Comparison of ENCODE assay signal across 9 cellular contexts in the genomic region with DNA sequence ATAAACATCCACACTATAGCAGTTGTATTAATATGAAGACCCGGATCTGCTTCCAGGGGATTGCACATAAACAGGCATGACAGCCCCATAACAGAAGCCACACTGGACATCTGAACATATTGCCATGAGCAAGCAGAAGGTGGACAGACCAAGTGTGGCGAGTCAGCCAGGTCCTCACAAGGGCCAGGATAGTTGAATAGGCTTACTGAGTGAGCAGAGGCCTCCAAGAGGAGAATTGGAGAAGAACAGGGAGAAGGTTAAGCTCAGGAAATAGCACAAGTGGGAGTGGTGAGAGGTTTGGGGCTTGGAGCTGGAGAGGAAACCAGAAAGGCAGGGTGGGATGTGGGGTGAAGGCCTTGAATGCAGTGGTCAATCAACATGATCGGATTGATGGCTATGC. TPM values are rescaled to one million over a fixed set of nuclear protein-coding genes. Genes with fewer than 3 reads are reported as not detected.
A peak's percentile ranks its signal among the peaks of the same experiment; 100 is the strongest.
DNase-seq lines count a peak whose midpoint lies in the region; ATAC-seq, FAIRE-seq and TF ChIP-seq lines count a peak whose summit lies in the region.
"Had no signal": no experiment of that assay in that cellular context is flagged by ENCODE, and none has a peak within 500 bp of the region (broad histone marks: within the 10 kb centered on the region; RNA-seq: fewer than 3 reads in every experiment).

No MANE protein-coding gene starts in this region.

- ATAC-seq in sciatic nerve = no peak
- no peak for ATAC-seq in left cardiac atrium

- DNase-seq in NCI-H526 (lab: John Stamatoyannopoulos, UW) (peak; percentile 30 to 46), NCI-H526 treated with DMSO at 0.1 percent for 48 hours (lab: John Stamatoyannopoulos, UW) (no peak), NCI-H69 (lab: John Stamatoyannopoulos, UW) (peak; percentile 38), choroid plexus epithelial cell (ENCODE audit: low read depth) (peak; percentile 55), sciatic nerve (ENCODE audit: low spot score) (peak; percentile 15), vagina (ENCODE audit: extremely low spot score in 2 of 2) (no peak), left cardiac atrium (no peak), GM12891 (ENCODE audit: insufficient read length, low spot score) (no peak)

- TF ChIP-seq POLR2A in vagina (IDR thresholded peaks at IDR 0.05) (no peak), GM12891 (IDR thresholded peaks at IDR 0.05; ENCODE audit: low read depth, low read length) (no peak)

- no peak overlapping the region for H3K4me3 ChIP-seq in choroid plexus epithelial cell (ENCODE audit: low read depth, low read length)
- H3K4me3 ChIP-seq in vagina = no peak overlapping the region

- peaks cover 3 to 18% of the 10 kb centered on the region in 2 donors for H3K36me3 ChIP-seq in vagina

- no peak for FAIRE-seq in GM12891 (lab: Jason Lieb, UNC)
- FAIRE-seq: astrocyte had no signal

- H3K4me1 ChIP-seq in vagina = no peaks in the 10 kb centered on the region

- no peak overlapping the region for H3K27ac ChIP-seq in vagina

- no peaks in the 10 kb centered on the region for H3K27me3 ChIP-seq in vagina

- TF ChIP-seq CTCF in choroid plexus epithelial cell (conservative IDR thresholded peaks at IDR 0.05; ENCODE audit: low read depth, low read length) (peak; percentile 31), vagina (IDR thresholded peaks at IDR 0.05) (no peak)

- H3K9me3 ChIP-seq in vagina = no peaks in the 10 kb centered on the region

- intact Hi-C loops in sciatic nerve (cut with DNase I) (no loop called here), vagina (cut with DNase I) (no loop called here), left cardiac atrium (cut with DNase I) (no loop called here)

TF ChIP-seq in GM12891, 5 proteins besides CTCF, POLR2A, EP300 and RAD21:
- TF ChIP-seq SPI1 (IDR thresholded peaks at IDR 0.05; ENCODE audit: low read depth, low read length) (no peak), PAX5 (IDR thresholded peaks at IDR 0.05; ENCODE audit: insufficient read depth, low read length, severe bottlenecking) (no peak), POLR2AphosphoS5 (IDR thresholded peaks at IDR 0.05; ENCODE audit: low read depth, low read length) (no peak), TAF1 (IDR thresholded peaks at IDR 0.05; ENCODE audit: low read depth, low read length) (no peak), POU2F2 (IDR thresholded peaks at IDR 0.05; ENCODE audit: low read depth, low read length) (no peak)
TF ChIP-seq in GM12891: peak in this region for 0.

RNA-seq across cellular contexts. Expression of a gene that starts 10.8 kb away (rescaled TPM):
- total RNA-seq in sciatic nerve = 12.0 TPM
- total RNA-seq in vagina = 16.7 TPM
- 10 to 100 TPM; 12.4 to 13.3 TPM for total RNA-seq in left cardiac atrium
- polyA plus RNA-seq in GM12891 (2012; ENCODE audit: low read depth, missing spikeins) = 4.0 TPM

RNA-seq across cellular contexts. Expression of a gene that starts 31.5 kb away (rescaled TPM):
- 74.2 TPM for total RNA-seq in sciatic nerve
- 54.3 TPM for total RNA-seq in vagina
- 10 to 100 TPM; 59.2 to 62.9 TPM for total RNA-seq in left cardiac atrium
- 5.2 TPM for polyA plus RNA-seq in GM12891 (2012; ENCODE audit: low read depth, missing spikeins)

Comparison
In these comparisons a context has a peak if more than half of its experiments do, and no peak if none do; other contexts are left out.
1. DNase-seq: peak in NCI-H526 (2 of 2), NCI-H69 (single experiment), choroid plexus epithelial cell (single experiment) and sciatic nerve (single experiment); none in NCI-H526 treated with DMSO at 0.1 percent for 48 hours (single experiment), vagina (0 of 2), left cardiac atrium (single experiment) and GM12891 (single experiment).